Comparison of ENCODE assay signal across 20 cellular contexts in genomic region chr3:17850448-17850847, GRCh38.
DNase-seq lines count a peak whose midpoint lies in the region; ATAC-seq and TF ChIP-seq lines count a peak whose summit lies in the region.
"Had no signal": no experiment of that assay in that cellular context is flagged by ENCODE, and none has a peak within 500 bp of the region (broad histone marks: within the 10 kb centered on the region; RNA-seq: fewer than 3 reads in every experiment).

No MANE protein-coding gene starts in this region.

- no peak for ATAC-seq in mucosa of descending colon
- ATAC-seq: left cardiac atrium, T-cell had no signal

- no peaks in the 10 kb centered on the region for H3K27me3 ChIP-seq in BJ (ENCODE audit: control insufficient read depth, insufficient read depth, low read length)
- no peaks in the 10 kb centered on the region for H3K27me3 ChIP-seq in Karpas-422 (ENCODE audit: low read length)
- H3K27me3 ChIP-seq: BLaER1, Peyer's patch, spleen, testis had no signal

- intact Hi-C loops in mucosa of descending colon (cut with DNase I, micrococcal nuclease), result no loop called here

- H3K9me3 ChIP-seq in Karpas-422 (ENCODE audit: low read length), result no peaks in the 10 kb centered on the region
- no peaks in the 10 kb centered on the region for H3K9me3 ChIP-seq in mucosa of descending colon
- H3K9me3 ChIP-seq: BLaER1, Peyer's patch, prostate gland, spleen, testis had no signal

- CTCF ChIA-PET in BJ (lab: Yijun Ruan, JAX), result interaction anchor here (1.8 kb wide), 1 partner anchor 9 kb away, joined by 7 read pairs; no protein-coding TSS in a partner anchor

- no peak overlapping the region for H2AFZ ChIP-seq in Karpas-422 (ENCODE audit: low read length)

- no peaks in the 10 kb centered on the region for H4K20me1 ChIP-seq in Karpas-422 (ENCODE audit: insufficient read depth, low read depth, low read length)
- H4K20me1 ChIP-seq: BLaER1 had no signal

- no peak overlapping the region for H3K9ac ChIP-seq in Karpas-422 (ENCODE audit: low read length)
- H3K9ac ChIP-seq: BLaER1 had no signal

- TF ChIP-seq CTCF in BJ (IDR thresholded peaks at IDR 0.05; ENCODE audit: insufficient read depth, low read depth, low read length) (no peak), mucosa of descending colon (IDR thresholded peaks at IDR 0.05) (no peak)

- no peaks in the 10 kb centered on the region for H3K9me2 ChIP-seq in Karpas-422 (replicated peaks; ENCODE audit: insufficient read depth, low read length)

- no peaks in the 10 kb centered on the region for H3K36me3 ChIP-seq in BJ (ENCODE audit: control insufficient read depth, insufficient read depth, low read length)
- H3K36me3 ChIP-seq in Karpas-422 (ENCODE audit: insufficient read depth, low read length), result no peaks in the 10 kb centered on the region
- no peaks in the 10 kb centered on the region for H3K36me3 ChIP-seq in mucosa of descending colon (ENCODE audit: low read depth)
- H3K36me3 ChIP-seq: BLaER1, Peyer's patch, prostate gland, spleen had no signal

- no peaks in the 10 kb centered on the region for H3K4me1 ChIP-seq in Karpas-422 (ENCODE audit: low read length)
- no peaks in the 10 kb centered on the region for H3K4me1 ChIP-seq in mucosa of descending colon (ENCODE audit: low read depth)
- H3K4me1 ChIP-seq: BLaER1, Peyer's patch, prostate gland, spleen, testis had no signal

- H3K4me2 ChIP-seq in Karpas-422 (ENCODE audit: low read depth, low read length, poor library complexity, severe bottlenecking), result no peak overlapping the region
- H3K4me2 ChIP-seq: BLaER1 had no signal

- H3K27ac ChIP-seq in Karpas-422 (ENCODE audit: low read length), result no peak overlapping the region
- H3K27ac ChIP-seq: BLaER1, Peyer's patch, prostate gland, spleen, testis had no signal

- DNase-seq in BJ (ENCODE audit: low read depth) (peak; percentile 37), Karpas-422 (peak; percentile 48), SKM-1 (lab: John Stamatoyannopoulos, UW; ENCODE audit: unreplicated experiment) (peak; percentile 93), fibroblast of gingiva (ENCODE audit: low read depth) (peak; percentile 77), cortex of kidney (lab: John Stamatoyannopoulos, UW) (no peak), HuH-7 (ENCODE audit: low spot score) (no peak), mucosa of descending colon (no peak)
- no peak for DNase-seq in effector CD4-positive, alpha-beta T cell
- DNase-seq: activated B cell treated with CpG ODN at 0.5 μM for 24 hours; effector memory CD4-positive, alpha-beta T cell; foreskin melanocyte; left cardiac atrium; NCI-H187 treated with DMSO at 0.1 percent for 48 hours; NCI-H524 treated with DMSO at 0.1 percent for 48 hours; Peyer's patch; spleen; T-cell; testis had no signal

- POLR2A ChIA-PET in BJ (lab: Charles Lee), result no interaction called here

- H3K79me2 ChIP-seq in Karpas-422 (ENCODE audit: low read length), result no peaks in the 10 kb centered on the region

- no peak overlapping the region for H3K4me3 ChIP-seq in BJ (ENCODE audit: low read depth, low read length)
- H3K4me3 ChIP-seq in Karpas-422 (ENCODE audit: low read length), result no peak overlapping the region
- H3K4me3 ChIP-seq in mucosa of descending colon, result no peak overlapping the region
- H3K4me3 ChIP-seq: BLaER1, Peyer's patch, prostate gland, spleen, testis had no signal

Comparison
In these comparisons a context has a peak if more than half of its experiments do, and no peak if none do; other contexts are left out.
1. DNase-seq: peak in BJ (single experiment), Karpas-422 (single experiment), SKM-1 (single experiment) and fibroblast of gingiva (single experiment); none in cortex of kidney (single experiment), effector CD4-positive, alpha-beta T cell (single experiment), HuH-7 (single experiment) and mucosa of descending colon (0 of 3).